ENCODE assay signal across 8 cellular contexts in genomic region chr6:71478834-71479541, GRCh38.
DNase-seq lines count a peak whose midpoint lies in the region; ATAC-seq and TF ChIP-seq lines count a peak whose summit lies in the region.
"Had no signal": no experiment of that assay in that cellular context is flagged by ENCODE, and none has a peak within 500 bp of the region (broad histone marks: within the 10 kb centered on the region; RNA-seq: fewer than 3 reads in every experiment).

No MANE protein-coding gene starts in this region.

- H3K27me3 ChIP-seq in kidney epithelial cell (ENCODE audit: control insufficient read depth, insufficient read depth, low read length) (no peaks in the 10 kb centered on the region), tibial artery (no peaks in the 10 kb centered on the region)
- H3K27me3 ChIP-seq: testis had no signal

- H3K36me3 ChIP-seq in kidney epithelial cell (ENCODE audit: control insufficient read depth, insufficient read depth, low read length) (no peaks in the 10 kb centered on the region), tibial artery (no peaks in the 10 kb centered on the region)

- no peaks in the 10 kb centered on the region for H3K9me3 ChIP-seq in tibial artery
- H3K9me3 ChIP-seq: testis had no signal

- DNase-seq in LHCN-M2 (ENCODE audit: low read depth) (peak; percentile 98), cardiac fibroblast (ENCODE audit: low read depth in 2 of 2) (peak; percentile 97 to 98), kidney epithelial cell (ENCODE audit: low read depth) (peak; percentile 93), tibial artery (no peak)
- DNase-seq: testis had no signal

- intact Hi-C loops in tibial artery (cut with DNase I; ENCODE audit: low total_unique reads): no loop called here

- H3K27ac ChIP-seq in tibial artery: peak overlapping the region; percentile 58 to 61

- ATAC-seq in GM18907 (IDR thresholded peaks at IDR 0.05; ENCODE audit: unreplicated experiment): no peak
- no peak for ATAC-seq in GM18502 (IDR thresholded peaks at IDR 0.05; ENCODE audit: poor library complexity, unreplicated experiment)
- no peak for ATAC-seq in HG02970 (IDR thresholded peaks at IDR 0.05; ENCODE audit: low FRiP score, unreplicated experiment)

- TF ChIP-seq CTCF in cardiac fibroblast (IDR thresholded peaks at IDR 0.05; ENCODE audit: low read depth, low read length) (no peak), kidney epithelial cell (IDR thresholded peaks at IDR 0.05; ENCODE audit: insufficient read depth, low read length, poor library complexity, severe bottlenecking) (no peak), tibial artery (IDR thresholded peaks at IDR 0.05) (no peak)

- H3K4me3 ChIP-seq in cardiac fibroblast (replicated peaks in 1 of 2; ENCODE audit: low read depth in 2 of 2, low read length in 2 of 2) (no peak overlapping the region), kidney epithelial cell (ENCODE audit: low read depth, low read length) (no peak overlapping the region), tibial artery (no peak overlapping the region)
- H3K4me3 ChIP-seq: testis had no signal

- H3K4me1 ChIP-seq in tibial artery: peaks cover 0 to 31% (median 7%) of the 10 kb centered on the region in 4 donors
- H3K4me1 ChIP-seq: testis had no signal

Comparison
In these comparisons a context has a peak if more than half of its experiments do, and no peak if none do; other contexts are left out.
1. DNase-seq: peak in LHCN-M2 (single experiment), cardiac fibroblast (2 of 2) and kidney epithelial cell (single experiment); none in tibial artery (0 of 2).